In the genomic region with DNA sequence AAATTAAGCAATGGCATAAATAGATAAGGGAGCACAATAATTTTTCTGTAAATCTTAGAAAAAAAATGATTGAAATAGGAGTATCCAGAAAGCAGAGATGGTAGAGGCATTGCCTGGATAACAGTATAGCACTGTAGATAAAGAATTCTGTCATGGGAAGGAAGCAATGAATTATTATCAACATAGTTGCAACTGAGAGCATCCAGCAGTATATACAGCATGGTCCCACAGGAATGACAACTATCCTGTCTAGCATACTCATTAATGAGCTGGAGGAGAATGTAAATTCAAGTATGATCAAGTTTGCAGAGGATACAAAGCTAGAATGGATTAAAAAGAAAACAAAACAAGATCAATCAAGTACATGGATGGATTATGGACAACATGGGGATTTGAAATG, we compare ENCODE assay signal across 18 cellular contexts.
DNase-seq lines count a peak whose midpoint lies in the region; ATAC-seq, FAIRE-seq and TF ChIP-seq lines count a peak whose summit lies in the region.
"Had no signal": no experiment of that assay in that cellular context is flagged by ENCODE, and none has a peak within 500 bp of the region (broad histone marks: within the 10 kb centered on the region; RNA-seq: fewer than 3 reads in every experiment).

No MANE protein-coding gene starts in this region.

- H3K4me3 ChIP-seq in adipocyte (ENCODE audit: low read length) (no peak overlapping the region), fibroblast of pulmonary artery (replicated peaks; ENCODE audit: low read depth, low read length) (no peak overlapping the region), osteoblast (ENCODE audit: insufficient read depth, low read length) (no peak overlapping the region)
- H3K4me3 ChIP-seq: A549; BLaER1 treated with 17β-estradiol and CSF1 and Interleukin-3, amounts not matched to agents 10 nM and 100 nM; GM12878; HAP-1 had no signal

- TF ChIP-seq POLR2A in GM12892 (IDR thresholded peaks at IDR 0.05; ENCODE audit: low read depth, low read length): no peak

- peak overlapping the region; percentile 22 for H2AFZ ChIP-seq in osteoblast (ENCODE audit: low read length)

- H3K4me2 ChIP-seq in osteoblast (ENCODE audit: insufficient read depth, low read length): no peak overlapping the region
- H3K4me2 ChIP-seq: A549; BLaER1 treated with 17β-estradiol and CSF1 and Interleukin-3, amounts not matched to agents 10 nM and 100 nM had no signal

- no peaks in the 10 kb centered on the region for H4K20me1 ChIP-seq in osteoblast (ENCODE audit: insufficient read depth, low read length)
- H4K20me1 ChIP-seq: BLaER1 treated with 17β-estradiol and CSF1 and Interleukin-3, amounts not matched to agents 10 nM and 100 nM had no signal

- no peaks in the 10 kb centered on the region for H3K36me3 ChIP-seq in adipocyte (ENCODE audit: control insufficient read depth, insufficient read depth, low read length, severe bottlenecking)
- H3K36me3 ChIP-seq in osteoblast (ENCODE audit: insufficient read depth, low read length): no peaks in the 10 kb centered on the region
- H3K36me3 ChIP-seq: HAP-1 had no signal

- DNase-seq in EL (peak; percentile 12), adipocyte (ENCODE audit: low read depth) (peak; percentile 19), fibroblast of pulmonary artery (ENCODE audit: low read depth) (peak; percentile 26), osteoblast (ENCODE audit: insufficient read length, low spot score, missing footprints) (no peak), GM12892 (ENCODE audit: insufficient read length) (no peak), GM13976 (ENCODE audit: low spot score) (no peak)
- DNase-seq: AML-193; CD4-positive, CD25-positive, alpha-beta regulatory T cell; DMS53; GOT3; Kasumi-1; KBM-7 had no signal

- TF ChIP-seq CTCF in fibroblast of pulmonary artery (IDR thresholded peaks at IDR 0.05; ENCODE audit: low read length, missing control alignments): no peak
- TF ChIP-seq CTCF in osteoblast (IDR thresholded peaks at IDR 0.05; ENCODE audit: extremely low read depth, low read depth, low read length): no peak
- no peak for TF ChIP-seq CTCF in GM13976 (IDR thresholded peaks at IDR 0.05; ENCODE audit: borderline replicate concordance, control extremely low read depth, extremely low read depth, insufficient read depth, missing control alignments)

- H3K27me3 ChIP-seq in adipocyte (replicated peaks; ENCODE audit: control insufficient read depth, insufficient read depth, low read length): no peaks in the 10 kb centered on the region
- no peaks in the 10 kb centered on the region for H3K27me3 ChIP-seq in osteoblast (ENCODE audit: insufficient read depth, low read length)
- H3K27me3 ChIP-seq: BLaER1 treated with 17β-estradiol and CSF1 and Interleukin-3, amounts not matched to agents 10 nM and 100 nM had no signal

- H3K79me2 ChIP-seq in osteoblast (ENCODE audit: insufficient read depth, low read length): no peaks in the 10 kb centered on the region

- no peak overlapping the region for H3K27ac ChIP-seq in osteoblast (ENCODE audit: low read depth, low read length)
- H3K27ac ChIP-seq: A549; BLaER1 treated with 17β-estradiol and CSF1 and Interleukin-3, amounts not matched to agents 10 nM and 100 nM had no signal

- in situ Hi-C loops in GM13976 (cut with MboI; ENCODE audit: low sequenced_read_pairs, unreplicated experiment): no loop called here

- H3K9ac ChIP-seq in adipocyte (ENCODE audit: low read length): no peak overlapping the region
- H3K9ac ChIP-seq: BLaER1 treated with 17β-estradiol and CSF1 and Interleukin-3, amounts not matched to agents 10 nM and 100 nM had no signal

- no peak for FAIRE-seq in GM12892 (lab: Jason Lieb, UNC)
- FAIRE-seq: A549 had no signal

- peaks cover 16% of the 10 kb centered on the region for H3K4me1 ChIP-seq in adipocyte (ENCODE audit: control insufficient read depth, insufficient read depth, low read length)
- H3K4me1 ChIP-seq in osteoblast (ENCODE audit: insufficient read depth, low read length): peaks cover 23% of the 10 kb centered on the region
- H3K4me1 ChIP-seq: BLaER1 treated with 17β-estradiol and CSF1 and Interleukin-3, amounts not matched to agents 10 nM and 100 nM; HAP-1 had no signal

- no peak for ATAC-seq in GM21526 (IDR thresholded peaks at IDR 0.05; ENCODE audit: low FRiP score, unreplicated experiment)
- ATAC-seq in GM19023 (IDR thresholded peaks at IDR 0.05; ENCODE audit: unreplicated experiment): no peak
- ATAC-seq: A549, GM12878 had no signal

- H3K9me3 ChIP-seq in adipocyte (ENCODE audit: control insufficient read depth, low read length) (no peaks in the 10 kb centered on the region), osteoblast (ENCODE audit: low read depth, low read length) (no peaks in the 10 kb centered on the region)
- H3K9me3 ChIP-seq: A549; BLaER1 treated with 17β-estradiol and CSF1 and Interleukin-3, amounts not matched to agents 10 nM and 100 nM; HAP-1 had no signal

Comparison
In these comparisons a context has a peak if more than half of its experiments do, and no peak if none do; other contexts are left out.
1. DNase-seq: peak in EL (single experiment), adipocyte (single experiment) and fibroblast of pulmonary artery (single experiment); none in osteoblast (single experiment), GM12892 (single experiment) and GM13976 (single experiment).